Comparison of ENCODE assay signal across 1 cellular context in genomic region chr9:37784291-37784639, GRCh38.
A peak's percentile ranks its signal among the peaks of the same experiment; 100 is the strongest.
TF ChIP-seq lines count a peak whose summit lies in the region.

No MANE protein-coding gene starts in this region.

TF ChIP-seq in HepG2, 621 proteins besides CTCF, POLR2A, EP300 and RAD21:
- TF ChIP-seq ZZZ3 (CRISPR knock-in tag; IDR thresholded peaks at IDR 0.05; ENCODE audit: borderline replicate concordance) (no peak), STAT6 (CRISPR knock-in tag; IDR thresholded peaks at IDR 0.05; ENCODE audit: borderline replicate concordance) (no peak), ZNF776 (CRISPR knock-in tag; IDR thresholded peaks at IDR 0.05) (no peak), ZFAT (CRISPR knock-in tag; conservative IDR thresholded peaks at IDR 0.05) (no peak), MAF1 (CRISPR knock-in tag; IDR thresholded peaks at IDR 0.05; ENCODE audit: borderline replicate concordance) (no peak), YY1 (IDR thresholded peaks at IDR 0.05; ENCODE audit: insufficient read depth, insufficient replicate concordance, low read depth, low read length) (no peak), ZNF44 (CRISPR knock-in tag; IDR thresholded peaks at IDR 0.05) (0 out of 2 replicates have a peak, but pooled peaks have one; percentile 4), ARID2 (CRISPR knock-in tag; IDR thresholded peaks at IDR 0.05; ENCODE audit: borderline replicate concordance) (0 out of 2 replicates have a peak, but pooled peaks have one; percentile 16), DR1 (CRISPR knock-in tag; IDR thresholded peaks at IDR 0.05) (no peak), ZNF816 (CRISPR knock-in tag; IDR thresholded peaks at IDR 0.05; ENCODE audit: borderline replicate concordance) (no peak), ZSCAN30 (CRISPR knock-in tag; IDR thresholded peaks at IDR 0.05) (no peak), NPAS2 (CRISPR knock-in tag; IDR thresholded peaks at IDR 0.05; ENCODE audit: borderline replicate concordance) (no peak)
